Comparison of ENCODE assay signal across 9 cellular contexts in the genomic region with DNA sequence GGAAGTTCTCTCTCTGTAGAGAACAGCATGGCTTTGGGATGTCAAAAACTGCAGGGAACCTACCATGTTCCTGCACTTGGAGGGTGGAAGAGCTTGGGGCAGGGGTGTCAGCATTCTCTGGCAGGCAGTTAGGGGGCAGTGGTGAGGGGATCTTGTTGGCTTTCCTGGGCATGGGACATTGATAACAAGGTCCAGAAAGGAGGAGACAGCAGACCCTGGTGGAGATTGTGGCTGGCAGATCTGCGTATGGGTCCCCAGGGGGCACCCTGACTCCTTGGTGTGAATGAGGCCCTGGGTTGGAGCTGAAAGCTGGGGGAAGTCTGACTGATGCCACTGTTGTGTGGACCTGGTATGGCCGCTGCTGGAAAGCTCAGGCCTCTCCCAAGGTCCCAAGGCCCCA. TPM values are rescaled to one million over a fixed set of nuclear protein-coding genes. Genes with fewer than 3 reads are reported as not detected.
A peak's percentile ranks its signal among the peaks of the same experiment; 100 is the strongest.
DNase-seq lines count a peak whose midpoint lies in the region; ATAC-seq and TF ChIP-seq lines count a peak whose summit lies in the region.
"Had no signal": no experiment of that assay in that cellular context is flagged by ENCODE, and none has a peak within 500 bp of the region (broad histone marks: within the 10 kb centered on the region; RNA-seq: fewer than 3 reads in every experiment).

No MANE protein-coding gene starts in this region.

- ATAC-seq in GM18502 (IDR thresholded peaks at IDR 0.05; ENCODE audit: poor library complexity, unreplicated experiment) (peak; percentile 46), sciatic nerve (no peak)

- H3K9me3 ChIP-seq in BE2C: no peaks in the 10 kb centered on the region
- H3K9me3 ChIP-seq in SJCRH30 (replicated peaks): no peaks in the 10 kb centered on the region

- TF ChIP-seq CTCF in BE2C (IDR thresholded peaks at IDR 0.05; ENCODE audit: low read depth, low read length): peak; percentile 45
- TF ChIP-seq CTCF in glutamatergic neuron (IDR thresholded peaks at IDR 0.05; ENCODE audit: partially characterized antibody, unreplicated experiment): no peak

- no peaks in the 10 kb centered on the region for H3K4me1 ChIP-seq in BE2C
- H3K4me1 ChIP-seq in SJCRH30: no peaks in the 10 kb centered on the region

- no peak overlapping the region for H3K27ac ChIP-seq in SJCRH30

- peaks cover 7% of the 10 kb centered on the region for H3K9me3 Mint-ChIP-seq in glutamatergic neuron (ENCODE audit: unreplicated experiment)

- H3K27me3 Mint-ChIP-seq in glutamatergic neuron (ENCODE audit: unreplicated experiment): peaks cover 2% of the 10 kb centered on the region

- H3K27ac Mint-ChIP-seq in glutamatergic neuron (ENCODE audit: unreplicated experiment): peak overlapping the region; percentile 15
- H3K27ac Mint-ChIP-seq: activated naive CD4-positive, alpha-beta T cell treated with anti-CD3 and anti-CD28 coated beads, Interleukin-2, amount 50 U/mL, for 24 hours had no signal

- peaks cover 27% of the 10 kb centered on the region for H3K36me3 Mint-ChIP-seq in glutamatergic neuron (ENCODE audit: unreplicated experiment)

- H3K27me3 ChIP-seq in BE2C (no peaks in the 10 kb centered on the region), SJCRH30 (no peaks in the 10 kb centered on the region)

- H3K4me3 ChIP-seq in BE2C (ENCODE audit: low read depth, low read length) (no peak overlapping the region), SJCRH30 (no peak overlapping the region)

- no peak overlapping the region for H3K4me3 Mint-ChIP-seq in glutamatergic neuron (ENCODE audit: unreplicated experiment)
- H3K4me3 Mint-ChIP-seq: activated naive CD4-positive, alpha-beta T cell treated with anti-CD3 and anti-CD28 coated beads, Interleukin-2, amount 50 U/mL, for 24 hours had no signal

- DNase-seq in BE2C (peak; percentile 39), SJCRH30 (peak; percentile 37 to 57), glutamatergic neuron (no peak), amniotic stem cell (lab: John Stamatoyannopoulos, UW) (no peak), NCI-H774 (lab: John Stamatoyannopoulos, UW) (no peak), sciatic nerve (ENCODE audit: low spot score) (no peak)
- DNase-seq in activated CD4-positive, alpha-beta T cell treated with anti-CD3 and anti-CD28 coated beads, Interleukin-2, amount 50 U/mL, for 48 hours: no peak

- intact Hi-C loops in sciatic nerve (cut with DNase I): no loop called here

- H3K36me3 ChIP-seq in BE2C: no peaks in the 10 kb centered on the region
- no peaks in the 10 kb centered on the region for H3K36me3 ChIP-seq in SJCRH30

- H3K4me1 Mint-ChIP-seq in glutamatergic neuron (ENCODE audit: low read depth, unreplicated experiment): no peaks in the 10 kb centered on the region
- H3K4me1 Mint-ChIP-seq: activated naive CD4-positive, alpha-beta T cell treated with anti-CD3 and anti-CD28 coated beads, Interleukin-2, amount 50 U/mL, for 24 hours had no signal

RNA-seq across cellular contexts. Expression of gene CAMK2B, which starts 22.9 kb away (rescaled TPM):
- 0.71 TPM for polyA plus RNA-seq in BE2C (2012; ENCODE audit: insufficient read depth, insufficient read length, low read depth)
- 0.84 and 2.4 TPM in 2 replicates for total RNA-seq in SJCRH30 (2014; rRNA removed; shearing (Covaris generic))
- 55.1 TPM for total RNA-seq in glutamatergic neuron (ENCODE audit: unreplicated experiment)
- total RNA-seq in sciatic nerve: 26.9 TPM

Comparison
In these comparisons a context has a peak if more than half of its experiments do, and no peak if none do; other contexts are left out.
1. DNase-seq: peak in BE2C (single experiment) and SJCRH30 (2 of 2); none in glutamatergic neuron (single experiment), amniotic stem cell (single experiment), activated CD4-positive, alpha-beta T cell treated with anti-CD3 and anti-CD28 coated beads, Interleukin-2, amount 50 U/mL, for 48 hours (0 of 2), NCI-H774 (single experiment) and sciatic nerve (single experiment).